ENCODE assay signal across 15 cellular contexts in genomic region chr11:36091256-36091811, GRCh38.
DNase-seq lines count a peak whose midpoint lies in the region; ATAC-seq, FAIRE-seq and TF ChIP-seq lines count a peak whose summit lies in the region.
"Had no signal": no experiment of that assay in that cellular context is flagged by ENCODE, and none has a peak within 500 bp of the region (broad histone marks: within the 10 kb centered on the region; RNA-seq: fewer than 3 reads in every experiment).

No MANE protein-coding gene starts in this region.

- TF ChIP-seq RAD21 in K562 (CRISPR knock-in tag; conservative IDR thresholded peaks at IDR 0.05 in 1 of 2, IDR thresholded peaks at IDR 0.05 in 1 of 2), result no peak

- H3K9me3 ChIP-seq in K562 (replicated peaks; ENCODE audit: control insufficient read depth, insufficient read depth, low read depth, low read length) (peaks cover 10% of the 10 kb centered on the region), vagina (no peaks in the 10 kb centered on the region)
- H3K9me3 ChIP-seq: thoracic aorta had no signal

- WGBS in K562 (ENCODE audit: insufficient coverage, low coverage, missing lambda C conversion rate), result 3% methylated on average over 6 of the region's 7 CpGs

- peak overlapping the region; percentile 45 for H3K27ac ChIP-seq in K562 (ENCODE audit: extremely low read depth, low read depth, low read length)
- H3K27ac ChIP-seq in vagina, result no peak overlapping the region
- H3K27ac ChIP-seq: thoracic aorta had no signal

- CTCF ChIA-PET in K562 (lab: Yijun Ruan, JAX; ENCODE audit: low intra/inter-chr PET ratio), result no interaction called here

- no peaks in the 10 kb centered on the region for H3K9me3 Mint-ChIP-seq in nephron

- intact Hi-C loops in K562 (cut with micrococcal nuclease) (no loop called here), vagina (cut with DNase I) (no loop called here)

- 0 out of 3 replicates have a peak, but pooled peaks cover 4% of the 10 kb centered on the region for H3K36me3 ChIP-seq in K562 (ENCODE audit: control insufficient read depth, insufficient read depth, low read length)
- H3K36me3 ChIP-seq in vagina, result peaks cover 0 to 12% of the 10 kb centered on the region in 2 donors
- H3K36me3 ChIP-seq: thoracic aorta had no signal

- TF ChIP-seq POLR2A in K562 (conservative IDR thresholded peaks at IDR 0.05) (no peak), vagina (IDR thresholded peaks at IDR 0.05) (no peak)

- H3K4me3 ChIP-seq in K562 (no peak overlapping the region), vagina (no peak overlapping the region)
- H3K4me3 ChIP-seq: thoracic aorta had no signal

- POLR2A ChIA-PET in K562 (lab: Yijun Ruan, JAX), result interaction anchor here (0.6 kb wide), 1 partner anchor 40 kb away, joined by 5 read pairs; no protein-coding TSS in a partner anchor

- H3K9ac ChIP-seq in K562 (ENCODE audit: insufficient read depth in 1 of 2, low read depth in 2 of 2, low read length in 2 of 2), result peak overlapping the region in 1 of 2 experiments; percentile 19; a peak in 1 of 4 replicates

- in situ Hi-C loops in K562 (cut with MboI), result no loop called here

- TF ChIP-seq CTCF in K562 (IDR thresholded peaks at IDR 0.05 in 2 of 3, conservative IDR thresholded peaks at IDR 0.05 in 1 of 3; ENCODE audit: insufficient read depth in 2 of 3, low read depth in 1 of 3, low read length in 3 of 3) (no peak), nephron (IDR thresholded peaks at IDR 0.05; ENCODE audit: unreplicated experiment in 3 of 3) (no peak), vagina (IDR thresholded peaks at IDR 0.05) (no peak)

- DNase-seq in H4 (ENCODE audit: low spot score) (peak; percentile 92), NOMO-1 treated with DMSO at 0.1 percent for 48 hours (lab: John Stamatoyannopoulos, UW; ENCODE audit: unreplicated experiment) (peak; percentile 89), K562 (ENCODE audit: extremely low read depth in 1 of 4, low spot score in 3 of 4) (peak; percentile 26 to 74 (median 44)), vagina (ENCODE audit: extremely low spot score in 2 of 2) (no peak), DMS53 (lab: John Stamatoyannopoulos, UW) (no peak)
- DNase-seq: activated CD4-positive, alpha-beta T cell treated with anti-CD3 and anti-CD28 coated beads for 4 hours; Calu3; NCI-H1417 treated with DMSO at 0.1 percent for 48 hours; occipital lobe had no signal

- BruUV-seq in K562 (replicated peaks; lab: Mats Ljungman, UMichigan), result no TSS peak

- peak overlapping the region; percentile 70 to 88 (median 82) for H3K27ac Mint-ChIP-seq in nephron

- H3K36me3 Mint-ChIP-seq in nephron (ENCODE audit: low read depth), result peaks cover 55% of the 10 kb centered on the region

- no peak overlapping the region for H3K4me3 Mint-ChIP-seq in nephron

- H4K20me1 ChIP-seq in K562 (replicated peaks; ENCODE audit: control insufficient read depth, insufficient read depth, low read length), result no peaks in the 10 kb centered on the region

- no peaks in the 10 kb centered on the region for H3K79me2 ChIP-seq in K562 (ENCODE audit: control insufficient read depth, insufficient read depth, low read length)

- H3K27me3 Mint-ChIP-seq in nephron (ENCODE audit: low read depth), result no peaks in the 10 kb centered on the region

- no peaks in the 10 kb centered on the region for H3K27me3 ChIP-seq in K562 (ENCODE audit: control insufficient read depth in 2 of 2, insufficient read depth in 2 of 2, low read length in 2 of 2)
- H3K27me3 ChIP-seq in vagina, result no peaks in the 10 kb centered on the region

- peak; percentile 77 for ATAC-seq in K562
- ATAC-seq in GM18519 (IDR thresholded peaks at IDR 0.05; ENCODE audit: low FRiP score, unreplicated experiment), result no peak
- ATAC-seq in HG03280 (IDR thresholded peaks at IDR 0.05; ENCODE audit: unreplicated experiment), result no peak
- ATAC-seq: HCT116 had no signal

- peak overlapping the region; percentile 91 for H2AFZ ChIP-seq in K562 (ENCODE audit: low read depth, low read length)

- peak overlapping the region; percentile 34 for H3K4me2 ChIP-seq in K562 (ENCODE audit: insufficient read depth, low read length)

- H3K4me1 Mint-ChIP-seq in nephron, result peaks cover 37% of the 10 kb centered on the region

- FAIRE-seq in K562 (lab: Jason Lieb, UNC), result peak; percentile 77
- FAIRE-seq: GM18507 had no signal

- H3K9me1 ChIP-seq in K562 (ENCODE audit: control insufficient read depth, insufficient read depth, low read length), result no peaks in the 10 kb centered on the region

- peak; percentile 84 for TF ChIP-seq EP300 in K562 (IDR thresholded peaks at IDR 0.05; ENCODE audit: low read length)

- peaks cover 7 to 31% of the 10 kb centered on the region in 2 experiments; a peak in 4 of 5 replicates for H3K4me1 ChIP-seq in K562 (replicated peaks in 1 of 2; ENCODE audit: control insufficient read depth in 2 of 2, insufficient read depth in 2 of 2, low read length in 2 of 2)
- H3K4me1 ChIP-seq in vagina, result peaks cover 8% of the 10 kb centered on the region

TF ChIP-seq in K562, 482 proteins besides CTCF, POLR2A, EP300 and RAD21 (continues in another document):
- TF ChIP-seq KLF1 (tag; IDR thresholded peaks at IDR 0.05), result no peak
- TF ChIP-seq KAT2B (IDR thresholded peaks at IDR 0.05; ENCODE audit: low read depth, low read length), result no peak
- TF ChIP-seq BRCA1 (IDR thresholded peaks at IDR 0.05), result no peak
- TF ChIP-seq BRCA1 (CRISPR knock-in tag; IDR thresholded peaks at IDR 0.05), result no peak
- no peak for TF ChIP-seq NCOA1 (IDR thresholded peaks at IDR 0.05; ENCODE audit: low read depth)
- peak; percentile 78 for TF ChIP-seq HES1 (IDR thresholded peaks at IDR 0.05; ENCODE audit: low read depth)
- TF ChIP-seq NFIC (IDR thresholded peaks at IDR 0.05), result no peak
- TF ChIP-seq TEAD4 (IDR thresholded peaks at IDR 0.05; ENCODE audit: low read length), result peak; percentile 57; the same call in 1 of the 2 replicates
- TF ChIP-seq TEAD4 (CRISPR knock-in tag; IDR thresholded peaks at IDR 0.05; ENCODE audit: borderline replicate concordance), result no peak
- TF ChIP-seq POLR2AphosphoS5 (IDR thresholded peaks at IDR 0.05; ENCODE audit: control insufficient read depth, insufficient read depth, low read depth, low read length), result no peak
- no peak for TF ChIP-seq JUN (IDR thresholded peaks at IDR 0.05; ENCODE audit: borderline replicate concordance, low read depth, low read length)
- TF ChIP-seq JUN (CRISPR knock-in tag; IDR thresholded peaks at IDR 0.05; ENCODE audit: borderline replicate concordance), result no peak
- TF ChIP-seq TCF7 (IDR thresholded peaks at IDR 0.05; ENCODE audit: borderline replicate concordance), result 0 out of 2 replicates have a peak, but pooled peaks have one; percentile 73
- 0 out of 2 replicates have a peak, but pooled peaks have one; percentile 31 for TF ChIP-seq ZNF197 (CRISPR knock-in tag; IDR thresholded peaks at IDR 0.05; ENCODE audit: low read depth)
- no peak for TF ChIP-seq AFF4 (CRISPR knock-in tag; IDR thresholded peaks at IDR 0.05)
- no peak for TF ChIP-seq MCM5 (IDR thresholded peaks at IDR 0.05; ENCODE audit: low read depth)
- TF ChIP-seq TSC22D4 (tag; IDR thresholded peaks at IDR 0.05), result no peak
- no peak for TF ChIP-seq ZNF76 (CRISPR knock-in tag; IDR thresholded peaks at IDR 0.05; ENCODE audit: borderline replicate concordance)
- TF ChIP-seq STAT5B (CRISPR knock-in tag; IDR thresholded peaks at IDR 0.05), result no peak
- no peak for TF ChIP-seq SMARCB1 (IDR thresholded peaks at IDR 0.05; ENCODE audit: insufficient read length, low read depth)
- no peak for TF ChIP-seq HNRNPUL1 (IDR thresholded peaks at IDR 0.05; ENCODE audit: low read length)

Comparison
In these comparisons a context has a peak if more than half of its experiments do, and no peak if none do; other contexts are left out.
1. DNase-seq: peak in H4 (single experiment), NOMO-1 treated with DMSO at 0.1 percent for 48 hours (single experiment) and K562 (4 of 4); none in vagina (0 of 2) and DMS53 (single experiment).